ENCODE assay signal across 15 cellular contexts in genomic region chr10:75195035-75195763, GRCh38. TPM values are rescaled to one million over a fixed set of nuclear protein-coding genes. Genes with fewer than 3 reads are reported as not detected.
DNase-seq lines count a peak whose midpoint lies in the region; ATAC-seq and TF ChIP-seq lines count a peak whose summit lies in the region.
"Had no signal": no experiment of that assay in that cellular context is flagged by ENCODE, and none has a peak within 500 bp of the region (broad histone marks: within the 10 kb centered on the region; RNA-seq: fewer than 3 reads in every experiment).

No MANE protein-coding gene starts in this region.

- H3K9ac ChIP-seq in PC-3 (ENCODE audit: low read length) (no peak overlapping the region; the same call in 1 of the 2 replicates), colonic mucosa (ENCODE audit: low read depth in 2 of 2, low read length in 2 of 2) (no peak overlapping the region)
- H3K9ac ChIP-seq: BLaER1 treated with 17β-estradiol and CSF1 and Interleukin-3, amounts not matched to agents 10 nM and 100 nM had no signal

- no TSS peak for BruUV-seq in PC-3 (replicated peaks; lab: Mats Ljungman, UMichigan)

- H3K36me3 ChIP-seq in PC-3 (ENCODE audit: low read depth, low read length) (no peaks in the 10 kb centered on the region), colonic mucosa (no peaks in the 10 kb centered on the region), muscle layer of duodenum (ENCODE audit: control insufficient read depth in 1 of 2, insufficient read depth in 2 of 2, low read length in 2 of 2) (no peaks in the 10 kb centered on the region)

- ATAC-seq in PC-3 (peak; percentile 78), GM19397 (IDR thresholded peaks at IDR 0.05; ENCODE audit: unreplicated experiment) (no peak), GM18520 (IDR thresholded peaks at IDR 0.05; ENCODE audit: unreplicated experiment) (no peak), HG03442 (IDR thresholded peaks at IDR 0.05; ENCODE audit: unreplicated experiment) (no peak)
- ATAC-seq: Right ventricle myocardium inferior had no signal

- H3K4me2 ChIP-seq in PC-3 (ENCODE audit: low read length): peak overlapping the region; percentile 54
- H3K4me2 ChIP-seq: BLaER1 treated with 17β-estradiol and CSF1 and Interleukin-3, amounts not matched to agents 10 nM and 100 nM had no signal

- H3K27ac ChIP-seq in PC-3 (ENCODE audit: low read length): peak overlapping the region; percentile 75
- H3K27ac ChIP-seq in colonic mucosa: peak overlapping the region; percentile 45
- H3K27ac ChIP-seq in muscle layer of duodenum (ENCODE audit: low read length): peak overlapping the region; percentile 49
- H3K27ac ChIP-seq: BLaER1 treated with 17β-estradiol and CSF1 and Interleukin-3, amounts not matched to agents 10 nM and 100 nM had no signal

- POLR2A ChIA-PET in PC-3 (lab: Charles Lee; ENCODE audit: unreplicated experiment): interaction anchor here (0.7 to 1.3 kb wide), 3 partner anchors 15 to 56 kb away, joined by 4 to 8 read pairs (median 4); no protein-coding TSS in a partner anchor

- H2AFZ ChIP-seq in PC-3 (ENCODE audit: low read length): peak overlapping the region; percentile 10; the same call in 1 of the 2 replicates

- peaks cover 37% of the 10 kb centered on the region for H3K4me1 ChIP-seq in PC-3 (ENCODE audit: insufficient read depth, low read length)
- H3K4me1 ChIP-seq in colonic mucosa: peaks cover 8% of the 10 kb centered on the region
- H3K4me1 ChIP-seq in muscle layer of duodenum (ENCODE audit: control insufficient read depth in 1 of 2, insufficient read depth in 2 of 2, low read length in 2 of 2): peaks cover 0 to 8% of the 10 kb centered on the region in 2 donors

- no peaks in the 10 kb centered on the region for H4K20me1 ChIP-seq in PC-3 (ENCODE audit: low read length)
- H4K20me1 ChIP-seq: BLaER1 treated with 17β-estradiol and CSF1 and Interleukin-3, amounts not matched to agents 10 nM and 100 nM had no signal

- H3F3A ChIP-seq in PC-3 (ENCODE audit: low read length, unreplicated experiment): peaks cover 13% of the 10 kb centered on the region

- intact Hi-C loops in PC-3 (cut with micrococcal nuclease): loop anchor here (1.0 kb wide), 1 partner anchor 15 kb away; the partner anchor contains the start of gene VDAC2
- intact Hi-C loops in colonic mucosa (cut with DNase I): no loop called here

- H3K9me3 ChIP-seq in PC-3 (ENCODE audit: low read length) (no peaks in the 10 kb centered on the region), colonic mucosa (no peaks in the 10 kb centered on the region), muscle layer of duodenum (ENCODE audit: control insufficient read depth in 1 of 2, low read length in 2 of 2) (no peaks in the 10 kb centered on the region)
- H3K9me3 ChIP-seq: BLaER1 treated with 17β-estradiol and CSF1 and Interleukin-3, amounts not matched to agents 10 nM and 100 nM had no signal

- TF ChIP-seq CTCF in AG09309 (IDR thresholded peaks at IDR 0.05; ENCODE audit: control insufficient read depth, insufficient read depth, low read depth, low read length, missing control alignments) (no peak), PC-3 (conservative IDR thresholded peaks at IDR 0.05; ENCODE audit: low read depth, low read length) (no peak), colonic mucosa (IDR thresholded peaks at IDR 0.05) (no peak)

- H3K9me2 ChIP-seq in PC-3 (replicated peaks; ENCODE audit: low read length): no peaks in the 10 kb centered on the region

- H3K4me3 ChIP-seq in AG09309 (ENCODE audit: control insufficient read depth, low read depth, low read length): no peak overlapping the region
- peak overlapping the region; percentile 4; the same call in 1 of the 2 replicates for H3K4me3 ChIP-seq in PC-3 (ENCODE audit: low read length)
- H3K4me3 ChIP-seq in colonic mucosa: no peak overlapping the region
- no peak overlapping the region for H3K4me3 ChIP-seq in muscle layer of duodenum (ENCODE audit: low read depth in 1 of 2, low read length in 2 of 2)
- H3K4me3 ChIP-seq: BLaER1 treated with 17β-estradiol and CSF1 and Interleukin-3, amounts not matched to agents 10 nM and 100 nM; dorsolateral prefrontal cortex had no signal

- no peaks in the 10 kb centered on the region for H3K27me3 ChIP-seq in PC-3 (ENCODE audit: low read length)
- no peaks in the 10 kb centered on the region for H3K27me3 ChIP-seq in colonic mucosa
- H3K27me3 ChIP-seq in muscle layer of duodenum (ENCODE audit: low read depth, low read length): no peaks in the 10 kb centered on the region
- H3K27me3 ChIP-seq: BLaER1 treated with 17β-estradiol and CSF1 and Interleukin-3, amounts not matched to agents 10 nM and 100 nM; dorsolateral prefrontal cortex had no signal

- DNase-seq in AG09309 (ENCODE audit: low read depth): peak; percentile 75
- DNase-seq in PC-3: peak; percentile 98
- DNase-seq in colonic mucosa: no peak
- no peak for DNase-seq in GOT3 (lab: John Stamatoyannopoulos, UW)
- DNase-seq: activated naive CD4-positive, alpha-beta T cell treated with anti-CD3 and anti-CD28 coated beads, Interleukin-2, amount 50 U/mL, for 16 hours; dorsolateral prefrontal cortex; NCI-H146; NCI-H69; nucleus accumbens had no signal

- H3K79me2 ChIP-seq in PC-3 (ENCODE audit: low read length): no peaks in the 10 kb centered on the region

- CTCF ChIA-PET in PC-3 (lab: Charles Lee): interaction anchor here (0.6 to 1.5 kb wide), 4 partner anchors 9 to 40 kb away, joined by 3 to 9 read pairs (median 5); partner anchors contain the start of gene COMTD1

RNA-seq across cellular contexts. Expression of gene VDAC2, which starts 15.4 kb away (rescaled TPM):
- total RNA-seq in PC-3 (2014; rRNA removed) (463 and 542 TPM in 2 replicates), colonic mucosa (100 to 1,000 TPM; 314 to 430 TPM)

RNA-seq across cellular contexts. Expression of gene COMTD1, which starts 40.6 kb away (rescaled TPM):
- total RNA-seq in PC-3 (2014; rRNA removed): 183 and 214 TPM in 2 replicates
- total RNA-seq in colonic mucosa: 100 to 1,000 TPM in 1 of 2 donors, 10 to 100 TPM in 1; 62.6 to 117 TPM

Comparison
In these comparisons a context has a peak if more than half of its experiments do, and no peak if none do; other contexts are left out.
1. DNase-seq: peak in AG09309 (single experiment) and PC-3 (single experiment); none in colonic mucosa (single experiment) and GOT3 (single experiment).
2. Peak in every context shown above with its lines, with median percentiles within 50 percentile points of each other: H3K27ac ChIP-seq.